In genomic region chr3:108973019-108973418, GRCh38 we compare ENCODE assay signal across 38 cellular contexts. TPM values are rescaled to one million over a fixed set of nuclear protein-coding genes. Genes with fewer than 3 reads are reported as not detected.
"Had no signal": no experiment of that assay in that cellular context is flagged by ENCODE, and none has a peak within 500 bp of the region (broad histone marks: within the 10 kb centered on the region; RNA-seq: fewer than 3 reads in every experiment).

No MANE protein-coding gene starts in this region.

- H3K27me3 Mint-ChIP-seq: activated CD4-positive, alpha-beta T cell treated with anti-CD3 and anti-CD28 coated beads for 36 hours; activated naive CD8-positive, alpha-beta T cell; activated naive CD8-positive, alpha-beta T cell treated with anti-CD3 and anti-CD28 coated beads, Interleukin-2, amount 50 U/mL, for 24 hours; activated T-cell treated with anti-CD3 and anti-CD28 coated beads, Interleukin-2, amount 50 U/mL, for 24 hours had no signal

- H3K27ac Mint-ChIP-seq: activated CD4-positive, alpha-beta memory T cell treated with anti-CD3 and anti-CD28 coated beads, Interleukin-2, amount 10 ng/mL, durations not matched to agents 7 days and 5 days; activated CD4-positive, alpha-beta T cell treated with anti-CD3 and anti-CD28 coated beads for 36 hours; activated CD4-positive, alpha-beta T cell treated with anti-CD3 and anti-CD28 coated beads, Interleukin-2, amount 10 ng/mL, durations not matched to agents 7 days and 5 days; activated CD8-positive, alpha-beta memory T cell treated with anti-CD3 and anti-CD28 coated beads, Interleukin-2, amount 10 ng/mL, durations not matched to agents 7 days and 5 days; activated CD8-positive, alpha-beta T cell treated with anti-CD3 and anti-CD28 coated beads, Interleukin-2, amount 10 ng/mL, durations not matched to agents 7 days and 5 days; activated naive CD4-positive, alpha-beta T cell treated with anti-CD3 and anti-CD28 coated beads, Interleukin-2, amount 10 ng/mL, durations not matched to agents 7 days and 5 days; activated naive CD4-positive, alpha-beta T cell treated with anti-CD3 and anti-CD28 coated beads, Interleukin-2, amount 50 U/mL, for 24 hours; activated naive CD8-positive, alpha-beta T cell; activated naive CD8-positive, alpha-beta T cell treated with anti-CD3 and anti-CD28 coated beads, Interleukin-2, amount 10 ng/mL, durations not matched to agents 7 days and 5 days; activated naive CD8-positive, alpha-beta T cell treated with anti-CD3 and anti-CD28 coated beads, Interleukin-2, amount 50 U/mL, for 24 hours; activated T-cell treated with anti-CD3 and anti-CD28 coated beads, Interleukin-2, amount 50 U/mL, for 24 hours; activated T-helper 2 cell treated with anti-CD3 and anti-CD28 coated beads, Interferon-gamma antibody, Interleukin-2, Interleukin-4, amounts not matched to agents 10 μg/mL and 5 μg/mL and 100 μg/mL, durations not matched to agents 14 hours and 24 hours and 36 hours; T-helper 1 cell treated with Interleukin-12 subunit alpha and Interleukin-12 subunit beta and Interleukin-4 antibody, amounts not matched to agents 30 μg/mL and 1 μg/mL, for 36 hours; T-helper 2 cell treated with Interferon-gamma antibody and Interleukin-4, amounts not matched to agents 5 μg/mL and 100 μg/mL, for 36 hours; WTC11 had no signal

- H3K27ac ChIP-seq: ascending aorta, brain microvascular endothelial cell, breast epithelium, WERI-Rb-1 had no signal

- ATAC-seq: activated CD4-positive, alpha-beta T cell treated with anti-CD3 and anti-CD28 coated beads for 36 hours; activated CD4-positive, CD25-positive, alpha-beta regulatory T cell treated with anti-CD3 and anti-CD28 coated beads, Interleukin-2, amount 50 U/mL, for 24 hours; activated CD8-positive, alpha-beta memory T cell treated with anti-CD3 and anti-CD28 coated beads, Interleukin-2, amount 10 ng/mL, durations not matched to agents 7 days and 5 days; activated CD8-positive, alpha-beta T cell treated with anti-CD3 and anti-CD28 coated beads, Interleukin-2, amount 10 ng/mL, durations not matched to agents 7 days and 5 days; activated naive CD8-positive, alpha-beta T cell treated with anti-CD3 and anti-CD28 coated beads, Interleukin-2, amount 50 U/mL, for 24 hours; WTC11 had no signal

- H3K4me1 Mint-ChIP-seq: activated CD4-positive, alpha-beta memory T cell treated with anti-CD3 and anti-CD28 coated beads, Interleukin-2, amount 10 ng/mL, durations not matched to agents 7 days and 5 days; activated CD4-positive, alpha-beta T cell treated with anti-CD3 and anti-CD28 coated beads for 36 hours; activated CD8-positive, alpha-beta memory T cell treated with anti-CD3 and anti-CD28 coated beads, Interleukin-2, amount 10 ng/mL, durations not matched to agents 7 days and 5 days; activated naive CD4-positive, alpha-beta T cell treated with anti-CD3 and anti-CD28 coated beads, Interleukin-2, amount 10 ng/mL, durations not matched to agents 7 days and 5 days; activated naive CD4-positive, alpha-beta T cell treated with anti-CD3 and anti-CD28 coated beads, Interleukin-2, amount 50 U/mL, for 24 hours; activated naive CD8-positive, alpha-beta T cell treated with anti-CD3 and anti-CD28 coated beads, Interleukin-2, amount 50 U/mL, for 24 hours had no signal

- H3K4me3 ChIP-seq: ascending aorta, breast epithelium had no signal

- H3K9me3 ChIP-seq: ascending aorta, breast epithelium had no signal

- H3K4me3 Mint-ChIP-seq: activated CD4-positive, alpha-beta memory T cell treated with anti-CD3 and anti-CD28 coated beads, Interleukin-2, amount 10 ng/mL, durations not matched to agents 7 days and 5 days; activated CD4-positive, alpha-beta T cell treated with anti-CD3 and anti-CD28 coated beads for 36 hours; activated CD4-positive, alpha-beta T cell treated with anti-CD3 and anti-CD28 coated beads, Interleukin-2, amount 10 ng/mL, durations not matched to agents 7 days and 5 days; activated CD8-positive, alpha-beta memory T cell treated with anti-CD3 and anti-CD28 coated beads, Interleukin-2, amount 10 ng/mL, durations not matched to agents 7 days and 5 days; activated CD8-positive, alpha-beta T cell treated with anti-CD3 and anti-CD28 coated beads, Interleukin-2, amount 10 ng/mL, durations not matched to agents 7 days and 5 days; activated naive CD4-positive, alpha-beta T cell treated with anti-CD3 and anti-CD28 coated beads, Interleukin-2, amount 10 ng/mL, durations not matched to agents 7 days and 5 days; activated naive CD4-positive, alpha-beta T cell treated with anti-CD3 and anti-CD28 coated beads, Interleukin-2, amount 50 U/mL, for 24 hours; activated naive CD8-positive, alpha-beta T cell; activated naive CD8-positive, alpha-beta T cell treated with anti-CD3 and anti-CD28 coated beads, Interleukin-2, amount 10 ng/mL, durations not matched to agents 7 days and 5 days; activated naive CD8-positive, alpha-beta T cell treated with anti-CD3 and anti-CD28 coated beads, Interleukin-2, amount 50 U/mL, for 24 hours; activated T-cell treated with anti-CD3 and anti-CD28 coated beads, Interleukin-2, amount 50 U/mL, for 24 hours; T-helper 1 cell treated with Interleukin-12 subunit alpha and Interleukin-12 subunit beta and Interleukin-4 antibody, amounts not matched to agents 30 μg/mL and 1 μg/mL, for 36 hours; T-helper 2 cell treated with Interferon-gamma antibody and Interleukin-4, amounts not matched to agents 5 μg/mL and 100 μg/mL, for 36 hours; WTC11 had no signal

- H3K9me3 Mint-ChIP-seq: activated CD4-positive, alpha-beta memory T cell treated with anti-CD3 and anti-CD28 coated beads, Interleukin-2, amount 10 ng/mL, durations not matched to agents 7 days and 5 days; activated CD4-positive, alpha-beta T cell treated with anti-CD3 and anti-CD28 coated beads, Interleukin-2, amount 10 ng/mL, durations not matched to agents 7 days and 5 days; activated naive CD4-positive, alpha-beta T cell treated with anti-CD3 and anti-CD28 coated beads, Interleukin-2, amount 10 ng/mL, durations not matched to agents 7 days and 5 days; activated naive CD4-positive, alpha-beta T cell treated with anti-CD3 and anti-CD28 coated beads, Interleukin-2, amount 50 U/mL, for 24 hours; activated naive CD8-positive, alpha-beta T cell treated with anti-CD3 and anti-CD28 coated beads, Interleukin-2, amount 10 ng/mL, durations not matched to agents 7 days and 5 days; activated naive CD8-positive, alpha-beta T cell treated with anti-CD3 and anti-CD28 coated beads, Interleukin-2, amount 50 U/mL, for 24 hours; activated T-cell treated with anti-CD3 and anti-CD28 coated beads, Interleukin-2, amount 50 U/mL, for 24 hours; activated T-helper 2 cell treated with anti-CD3 and anti-CD28 coated beads, Interferon-gamma antibody, Interleukin-2, Interleukin-4, amounts not matched to agents 10 μg/mL and 5 μg/mL and 100 μg/mL, durations not matched to agents 14 hours and 24 hours and 36 hours; T-helper 1 cell treated with Interleukin-12 subunit alpha and Interleukin-12 subunit beta and Interleukin-4 antibody, amounts not matched to agents 30 μg/mL and 1 μg/mL, for 36 hours; T-helper 2 cell treated with Interferon-gamma antibody and Interleukin-4, amounts not matched to agents 5 μg/mL and 100 μg/mL, for 36 hours; WTC11 had no signal

- H3K36me3 Mint-ChIP-seq: activated CD8-positive, alpha-beta memory T cell treated with anti-CD3 and anti-CD28 coated beads, Interleukin-2, amount 10 ng/mL, durations not matched to agents 7 days and 5 days; activated naive CD4-positive, alpha-beta T cell treated with anti-CD3 and anti-CD28 coated beads, Interleukin-2, amount 10 ng/mL, durations not matched to agents 7 days and 5 days; activated naive CD4-positive, alpha-beta T cell treated with anti-CD3 and anti-CD28 coated beads, Interleukin-2, amount 50 U/mL, for 24 hours; activated naive CD8-positive, alpha-beta T cell; activated naive CD8-positive, alpha-beta T cell treated with anti-CD3 and anti-CD28 coated beads, Interleukin-2, amount 10 ng/mL, durations not matched to agents 7 days and 5 days; WTC11 had no signal

- H3K36me3 ChIP-seq: ascending aorta, brain microvascular endothelial cell, breast epithelium, WERI-Rb-1 had no signal

- H3K27me3 ChIP-seq: ascending aorta, brain microvascular endothelial cell, breast epithelium had no signal

- FAIRE-seq: TTC549 had no signal

- H3K4me1 ChIP-seq: ascending aorta, breast epithelium had no signal

- DNase-seq: activated CD4-positive, alpha-beta memory T cell treated with anti-CD3 and anti-CD28 coated beads, Interleukin-2, amount 10 ng/mL, durations not matched to agents 7 days and 5 days; activated CD4-positive, alpha-beta T cell treated with anti-CD3 and anti-CD28 coated beads for 1 hour; activated CD4-positive, alpha-beta T cell treated with anti-CD3 and anti-CD28 coated beads for 36 hours; activated CD4-positive, alpha-beta T cell treated with anti-CD3 and anti-CD28 coated beads for 48 hours; activated CD4-positive, alpha-beta T cell treated with anti-CD3 and anti-CD28 coated beads, Interleukin-2, amount 10 ng/mL, durations not matched to agents 7 days and 5 days; activated CD4-positive, alpha-beta T cell treated with anti-CD3 and anti-CD28 coated beads, Interleukin-2, amount 50 U/mL, for 48 hours; activated CD4-positive, CD25-positive, alpha-beta regulatory T cell; activated CD8-positive, alpha-beta memory T cell treated with anti-CD3 and anti-CD28 coated beads for 24 hours; activated CD8-positive, alpha-beta memory T cell treated with anti-CD3 and anti-CD28 coated beads, Interleukin-2, amount 10 ng/mL, durations not matched to agents 7 days and 5 days; activated CD8-positive, alpha-beta memory T cell treated with anti-CD3 and anti-CD28 coated beads, Interleukin-2, amount 50 U/mL, for 48 hours; activated CD8-positive, alpha-beta T cell treated with anti-CD3 and anti-CD28 coated beads, Interleukin-2, amount 10 ng/mL, durations not matched to agents 7 days and 5 days; activated effector memory CD4-positive, alpha-beta T cell treated with Interleukin-2 at 50 U/mL for 16 hours; activated gamma-delta T cell; activated naive CD4-positive, alpha-beta T cell treated with anti-CD3 and anti-CD28 coated beads, Interleukin-2, amount 10 ng/mL, durations not matched to agents 7 days and 5 days; activated naive CD4-positive, alpha-beta T cell treated with Interleukin-2 at 50 U/mL for 16 hours; activated naive CD8-positive, alpha-beta T cell treated with anti-CD3 and anti-CD28 coated beads, Interleukin-2, amount 10 ng/mL, durations not matched to agents 7 days and 5 days; activated naive CD8-positive, alpha-beta T cell treated with anti-CD3 and anti-CD28 coated beads, Interleukin-2, amount 50 U/mL, for 24 hours; activated T-cell treated with anti-CD3 and anti-CD28 coated beads, Interleukin-2, amount 50 U/mL, for 24 hours; activated T-cell treated with anti-CD3 and anti-CD28 coated beads, Interleukin-2, amount 50 U/mL, for 48 hours; amygdala; anterior cingulate cortex; brain microvascular endothelial cell; central memory CD4-positive, alpha-beta T cell; T-helper 1 cell; T-helper 2 cell; T-helper 9 cell; WERI-Rb-1 had no signal

RNA-seq across cellular contexts. Expression of gene GUCA1C, which starts 19.3 kb away (rescaled TPM):
- total RNA-seq: activated CD4-positive, alpha-beta memory T cell treated with anti-CD3 and anti-CD28 coated beads, Interleukin-2, amount 10 ng/mL, durations not matched to agents 7 days and 5 days; activated CD4-positive, alpha-beta T cell treated with anti-CD3 and anti-CD28 coated beads for 36 hours; activated CD4-positive, alpha-beta T cell treated with anti-CD3 and anti-CD28 coated beads, Interleukin-2, amount 10 ng/mL, durations not matched to agents 7 days and 5 days; activated CD8-positive, alpha-beta memory T cell treated with anti-CD3 and anti-CD28 coated beads, Interleukin-2, amount 10 ng/mL, durations not matched to agents 7 days and 5 days; activated CD8-positive, alpha-beta T cell treated with anti-CD3 and anti-CD28 coated beads, Interleukin-2, amount 10 ng/mL, durations not matched to agents 7 days and 5 days; activated naive CD8-positive, alpha-beta T cell treated with anti-CD3 and anti-CD28 coated beads, Interleukin-2, amount 10 ng/mL, durations not matched to agents 7 days and 5 days; activated T-helper 2 cell treated with anti-CD3 and anti-CD28 coated beads, Interferon-gamma antibody, Interleukin-2, Interleukin-4, amounts not matched to agents 10 μg/mL and 5 μg/mL and 100 μg/mL, durations not matched to agents 14 hours and 24 hours and 36 hours; ascending aorta; breast epithelium; cerebellum; WTC11 had no signal
